In the genomic region with DNA sequence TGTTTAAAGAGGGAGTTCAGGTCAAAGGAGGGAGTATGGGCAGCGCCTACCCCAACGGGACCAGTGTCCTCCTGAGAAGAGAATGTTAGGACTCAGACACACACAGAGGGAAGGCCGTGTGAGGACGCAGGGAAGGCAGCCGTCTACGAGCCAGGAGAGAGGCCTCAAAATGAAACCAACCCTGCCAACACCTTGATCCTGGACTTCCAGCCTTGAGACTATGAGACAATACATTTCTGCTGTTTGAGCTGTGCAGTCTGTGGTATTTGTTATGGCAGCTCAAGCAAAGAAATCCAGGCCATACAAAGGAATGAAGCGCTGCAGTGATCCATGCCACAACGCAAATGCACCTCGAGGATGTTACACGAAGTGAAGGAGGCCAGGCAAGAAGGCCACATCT, we compare ENCODE assay signal across 9 cellular contexts.
"Had no signal": no experiment of that assay in that cellular context is flagged by ENCODE, and none has a peak within 500 bp of the region (broad histone marks: within the 10 kb centered on the region; RNA-seq: fewer than 3 reads in every experiment).

No MANE protein-coding gene starts in this region.

- FAIRE-seq: H1, H54, HTR-8/SVneo, K562 had no signal

- DNase-seq: H9, HCEC 1CT, HFFc6, IMR-90 had no signal

- ATAC-seq: GM23338, K562 had no signal

- H3K4me3 ChIP-seq: GM23338, K562 had no signal
